In the genomic region with DNA sequence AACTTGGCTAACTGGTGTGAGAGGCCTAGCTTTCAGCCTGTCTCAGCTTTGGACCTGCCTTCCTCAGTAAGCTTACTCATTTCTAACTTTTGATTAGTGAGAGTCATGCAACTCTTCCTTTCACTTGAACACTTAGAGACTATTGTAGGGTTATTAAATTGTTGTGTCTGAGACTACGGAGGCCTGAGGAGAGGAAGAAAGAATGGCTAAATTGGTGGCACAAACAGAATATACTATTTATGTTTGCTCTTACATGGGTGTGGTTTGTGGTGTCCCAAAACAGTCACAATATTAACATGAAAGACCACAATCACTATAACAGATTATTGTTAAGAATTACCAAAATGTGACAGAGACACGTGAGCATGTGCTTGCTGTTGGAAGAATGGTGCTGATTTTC, we compare ENCODE assay signal across 1 cellular context.
A peak's percentile ranks its signal among the peaks of the same experiment; 100 is the strongest.
TF ChIP-seq lines count a peak whose summit lies in the region.

No MANE protein-coding gene starts in this region.

TF ChIP-seq in GM12878, 131 proteins besides CTCF, POLR2A, EP300 and RAD21 (continued from another document and continues in another):
- peak; percentile 77 for TF ChIP-seq CBX5 (IDR thresholded peaks at IDR 0.05; ENCODE audit: low read depth)
- TF ChIP-seq, protein P1, sequence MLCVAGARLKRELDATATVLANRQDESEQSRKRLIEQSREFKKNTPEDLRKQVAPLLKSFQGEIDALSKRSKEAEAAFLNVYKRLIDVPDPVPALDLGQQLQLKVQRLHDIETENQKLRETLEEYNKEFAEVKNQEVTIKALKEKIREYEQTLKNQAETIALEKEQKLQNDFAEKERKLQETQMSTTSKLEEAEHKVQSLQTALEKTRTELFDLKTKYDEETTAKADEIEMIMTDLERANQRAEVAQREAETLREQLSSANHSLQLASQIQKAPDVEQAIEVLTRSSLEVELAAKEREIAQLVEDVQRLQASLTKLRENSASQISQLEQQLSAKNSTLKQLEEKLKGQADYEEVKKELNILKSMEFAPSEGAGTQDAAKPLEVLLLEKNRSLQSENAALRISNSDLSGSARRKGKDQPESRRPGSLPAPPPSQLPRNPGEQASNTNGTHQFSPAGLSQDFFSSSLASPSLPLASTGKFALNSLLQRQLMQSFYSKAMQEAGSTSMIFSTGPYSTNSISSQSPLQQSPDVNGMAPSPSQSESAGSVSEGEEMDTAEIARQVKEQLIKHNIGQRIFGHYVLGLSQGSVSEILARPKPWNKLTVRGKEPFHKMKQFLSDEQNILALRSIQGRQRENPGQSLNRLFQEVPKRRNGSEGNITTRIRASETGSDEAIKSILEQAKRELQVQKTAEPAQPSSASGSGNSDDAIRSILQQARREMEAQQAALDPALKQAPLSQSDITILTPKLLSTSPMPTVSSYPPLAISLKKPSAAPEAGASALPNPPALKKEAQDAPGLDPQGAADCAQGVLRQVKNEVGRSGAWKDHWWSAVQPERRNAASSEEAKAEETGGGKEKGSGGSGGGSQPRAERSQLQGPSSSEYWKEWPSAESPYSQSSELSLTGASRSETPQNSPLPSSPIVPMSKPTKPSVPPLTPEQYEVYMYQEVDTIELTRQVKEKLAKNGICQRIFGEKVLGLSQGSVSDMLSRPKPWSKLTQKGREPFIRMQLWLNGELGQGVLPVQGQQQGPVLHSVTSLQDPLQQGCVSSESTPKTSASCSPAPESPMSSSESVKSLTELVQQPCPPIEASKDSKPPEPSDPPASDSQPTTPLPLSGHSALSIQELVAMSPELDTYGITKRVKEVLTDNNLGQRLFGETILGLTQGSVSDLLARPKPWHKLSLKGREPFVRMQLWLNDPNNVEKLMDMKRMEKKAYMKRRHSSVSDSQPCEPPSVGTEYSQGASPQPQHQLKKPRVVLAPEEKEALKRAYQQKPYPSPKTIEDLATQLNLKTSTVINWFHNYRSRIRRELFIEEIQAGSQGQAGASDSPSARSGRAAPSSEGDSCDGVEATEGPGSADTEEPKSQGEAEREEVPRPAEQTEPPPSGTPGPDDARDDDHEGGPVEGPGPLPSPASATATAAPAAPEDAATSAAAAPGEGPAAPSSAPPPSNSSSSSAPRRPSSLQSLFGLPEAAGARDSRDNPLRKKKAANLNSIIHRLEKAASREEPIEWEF (IDR thresholded peaks at IDR 0.05; ENCODE audit: insufficient replicate concordance, low read depth, low read length): no peak
- no peak for TF ChIP-seq TAF1 (IDR thresholded peaks at IDR 0.05; ENCODE audit: borderline replicate concordance, low read depth, low read length)
- 0 out of 2 replicates have a peak, but pooled peaks have one; percentile 35 for TF ChIP-seq IRF4 (IDR thresholded peaks at IDR 0.05; ENCODE audit: low read depth, low read length)
- TF ChIP-seq GATAD2B (conservative IDR thresholded peaks at IDR 0.05; ENCODE audit: low read depth): no peak
- TF ChIP-seq FOXM1 (IDR thresholded peaks at IDR 0.05; ENCODE audit: low read depth, low read length): peak; percentile 65
- no peak for TF ChIP-seq ZNF274 (IDR thresholded peaks at IDR 0.05; ENCODE audit: insufficient read depth, insufficient read length)
- TF ChIP-seq, protein P2, sequence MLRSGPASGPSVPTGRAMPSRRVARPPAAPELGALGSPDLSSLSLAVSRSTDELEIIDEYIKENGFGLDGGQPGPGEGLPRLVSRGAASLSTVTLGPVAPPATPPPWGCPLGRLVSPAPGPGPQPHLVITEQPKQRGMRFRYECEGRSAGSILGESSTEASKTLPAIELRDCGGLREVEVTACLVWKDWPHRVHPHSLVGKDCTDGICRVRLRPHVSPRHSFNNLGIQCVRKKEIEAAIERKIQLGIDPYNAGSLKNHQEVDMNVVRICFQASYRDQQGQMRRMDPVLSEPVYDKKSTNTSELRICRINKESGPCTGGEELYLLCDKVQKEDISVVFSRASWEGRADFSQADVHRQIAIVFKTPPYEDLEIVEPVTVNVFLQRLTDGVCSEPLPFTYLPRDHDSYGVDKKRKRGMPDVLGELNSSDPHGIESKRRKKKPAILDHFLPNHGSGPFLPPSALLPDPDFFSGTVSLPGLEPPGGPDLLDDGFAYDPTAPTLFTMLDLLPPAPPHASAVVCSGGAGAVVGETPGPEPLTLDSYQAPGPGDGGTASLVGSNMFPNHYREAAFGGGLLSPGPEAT (IDR thresholded peaks at IDR 0.05; ENCODE audit: low read depth): peak; percentile 59; the same call in 1 of the 2 replicates
- no peak for TF ChIP-seq HDAC6 (IDR thresholded peaks at IDR 0.05; ENCODE audit: unreplicated experiment)
- peak; percentile 43; the same call in 1 of the 2 replicates for TF ChIP-seq ZNF217 (IDR thresholded peaks at IDR 0.05)
- peak; percentile 98 for TF ChIP-seq RUNX3 (IDR thresholded peaks at IDR 0.05; ENCODE audit: low read length)
- no peak for TF ChIP-seq YBX1 (IDR thresholded peaks at IDR 0.05)
- peak; percentile 75 for TF ChIP-seq TBL1XR1 (IDR thresholded peaks at IDR 0.05; ENCODE audit: low read depth, low read length)
- no peak for TF ChIP-seq GABPA (IDR thresholded peaks at IDR 0.05; ENCODE audit: low read depth)
- no peak for TF ChIP-seq KDM1A (IDR thresholded peaks at IDR 0.05; ENCODE audit: borderline replicate concordance)
- no peak for TF ChIP-seq CREB1 (IDR thresholded peaks at IDR 0.05; ENCODE audit: low read depth)
- TF ChIP-seq NRF1 (conservative IDR thresholded peaks at IDR 0.05; ENCODE audit: low read depth, low read length): no peak
- peak; percentile 74 for TF ChIP-seq RAD51 (IDR thresholded peaks at IDR 0.05)
- TF ChIP-seq EED (IDR thresholded peaks at IDR 0.05; ENCODE audit: low read depth): 0 out of 2 replicates have a peak, but pooled peaks have one; percentile 32
- TF ChIP-seq MEF2B (IDR thresholded peaks at IDR 0.05; ENCODE audit: partially characterized antibody, poor library complexity, severe bottlenecking): peak; percentile 91
- TF ChIP-seq ATF7 (IDR thresholded peaks at IDR 0.05; ENCODE audit: low read depth): peak; percentile 67; the same call in 1 of the 2 replicates
- TF ChIP-seq, protein P3, sequence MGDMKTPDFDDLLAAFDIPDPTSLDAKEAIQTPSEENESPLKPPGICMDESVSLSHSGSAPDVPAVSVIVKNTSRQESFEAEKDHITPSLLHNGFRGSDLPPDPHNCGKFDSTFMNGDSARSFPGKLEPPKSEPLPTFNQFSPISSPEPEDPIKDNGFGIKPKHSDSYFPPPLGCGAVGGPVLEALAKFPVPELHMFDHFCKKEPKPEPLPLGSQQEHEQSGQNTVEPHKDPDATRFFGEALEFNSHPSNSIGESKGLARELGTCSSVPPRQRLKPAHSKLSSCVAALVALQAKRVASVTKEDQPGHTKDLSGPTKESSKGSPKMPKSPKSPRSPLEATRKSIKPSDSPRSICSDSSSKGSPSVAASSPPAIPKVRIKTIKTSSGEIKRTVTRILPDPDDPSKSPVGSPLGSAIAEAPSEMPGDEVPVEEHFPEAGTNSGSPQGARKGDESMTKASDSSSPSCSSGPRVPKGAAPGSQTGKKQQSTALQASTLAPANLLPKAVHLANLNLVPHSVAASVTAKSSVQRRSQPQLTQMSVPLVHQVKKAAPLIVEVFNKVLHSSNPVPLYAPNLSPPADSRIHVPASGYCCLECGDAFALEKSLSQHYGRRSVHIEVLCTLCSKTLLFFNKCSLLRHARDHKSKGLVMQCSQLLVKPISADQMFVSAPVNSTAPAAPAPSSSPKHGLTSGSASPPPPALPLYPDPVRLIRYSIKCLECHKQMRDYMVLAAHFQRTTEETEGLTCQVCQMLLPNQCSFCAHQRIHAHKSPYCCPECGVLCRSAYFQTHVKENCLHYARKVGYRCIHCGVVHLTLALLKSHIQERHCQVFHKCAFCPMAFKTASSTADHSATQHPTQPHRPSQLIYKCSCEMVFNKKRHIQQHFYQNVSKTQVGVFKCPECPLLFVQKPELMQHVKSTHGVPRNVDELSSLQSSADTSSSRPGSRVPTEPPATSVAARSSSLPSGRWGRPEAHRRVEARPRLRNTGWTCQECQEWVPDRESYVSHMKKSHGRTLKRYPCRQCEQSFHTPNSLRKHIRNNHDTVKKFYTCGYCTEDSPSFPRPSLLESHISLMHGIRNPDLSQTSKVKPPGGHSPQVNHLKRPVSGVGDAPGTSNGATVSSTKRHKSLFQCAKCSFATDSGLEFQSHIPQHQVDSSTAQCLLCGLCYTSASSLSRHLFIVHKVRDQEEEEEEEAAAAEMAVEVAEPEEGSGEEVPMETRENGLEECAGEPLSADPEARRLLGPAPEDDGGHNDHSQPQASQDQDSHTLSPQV (IDR thresholded peaks at IDR 0.05): no peak
- TF ChIP-seq EZH2 (IDR thresholded peaks at IDR 0.05; ENCODE audit: borderline replicate concordance, control insufficient read depth, low read depth, low read length): no peak
- peak; percentile 80 for TF ChIP-seq NFIC (IDR thresholded peaks at IDR 0.05; ENCODE audit: low read depth, low read length)
- 0 out of 2 replicates have a peak, but pooled peaks have one; percentile 49 for TF ChIP-seq JUND (IDR thresholded peaks at IDR 0.05; ENCODE audit: low read depth, low read length)
- TF ChIP-seq, protein P4, sequence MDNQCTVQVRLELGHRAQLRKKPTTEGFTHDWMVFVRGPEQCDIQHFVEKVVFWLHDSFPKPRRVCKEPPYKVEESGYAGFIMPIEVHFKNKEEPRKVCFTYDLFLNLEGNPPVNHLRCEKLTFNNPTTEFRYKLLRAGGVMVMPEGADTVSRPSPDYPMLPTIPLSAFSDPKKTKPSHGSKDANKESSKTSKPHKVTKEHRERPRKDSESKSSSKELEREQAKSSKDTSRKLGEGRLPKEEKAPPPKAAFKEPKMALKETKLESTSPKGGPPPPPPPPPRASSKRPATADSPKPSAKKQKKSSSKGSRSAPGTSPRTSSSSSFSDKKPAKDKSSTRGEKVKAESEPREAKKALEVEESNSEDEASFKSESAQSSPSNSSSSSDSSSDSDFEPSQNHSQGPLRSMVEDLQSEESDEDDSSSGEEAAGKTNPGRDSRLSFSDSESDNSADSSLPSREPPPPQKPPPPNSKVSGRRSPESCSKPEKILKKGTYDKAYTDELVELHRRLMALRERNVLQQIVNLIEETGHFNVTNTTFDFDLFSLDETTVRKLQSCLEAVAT (IDR thresholded peaks at IDR 0.05): peak; percentile 80
- TF ChIP-seq, protein P5, sequence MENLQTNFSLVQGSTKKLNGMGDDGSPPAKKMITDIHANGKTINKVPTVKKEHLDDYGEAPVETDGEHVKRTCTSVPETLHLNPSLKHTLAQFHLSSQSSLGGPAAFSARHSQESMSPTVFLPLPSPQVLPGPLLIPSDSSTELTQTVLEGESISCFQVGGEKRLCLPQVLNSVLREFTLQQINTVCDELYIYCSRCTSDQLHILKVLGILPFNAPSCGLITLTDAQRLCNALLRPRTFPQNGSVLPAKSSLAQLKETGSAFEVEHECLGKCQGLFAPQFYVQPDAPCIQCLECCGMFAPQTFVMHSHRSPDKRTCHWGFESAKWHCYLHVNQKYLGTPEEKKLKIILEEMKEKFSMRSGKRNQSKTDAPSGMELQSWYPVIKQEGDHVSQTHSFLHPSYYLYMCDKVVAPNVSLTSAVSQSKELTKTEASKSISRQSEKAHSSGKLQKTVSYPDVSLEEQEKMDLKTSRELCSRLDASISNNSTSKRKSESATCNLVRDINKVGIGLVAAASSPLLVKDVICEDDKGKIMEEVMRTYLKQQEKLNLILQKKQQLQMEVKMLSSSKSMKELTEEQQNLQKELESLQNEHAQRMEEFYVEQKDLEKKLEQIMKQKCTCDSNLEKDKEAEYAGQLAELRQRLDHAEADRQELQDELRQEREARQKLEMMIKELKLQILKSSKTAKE (IDR thresholded peaks at IDR 0.05; ENCODE audit: low read depth, poor library complexity, severe bottlenecking): peak; percentile 96
- TF ChIP-seq MTA3 (IDR thresholded peaks at IDR 0.05; ENCODE audit: borderline replicate concordance, low read length): peak; percentile 34; the same call in 1 of the 2 replicates
- TF ChIP-seq IKZF2 (IDR thresholded peaks at IDR 0.05): peak; percentile 46 to 72
- peak; percentile 97 for TF ChIP-seq BHLHE40 (IDR thresholded peaks at IDR 0.05; ENCODE audit: borderline replicate concordance in 1 of 2, low read depth in 2 of 2, low read length in 1 of 2)
- peak in 1 of 2 experiments; percentile 76; a peak in 1 of 4 replicates for TF ChIP-seq CEBPB (IDR thresholded peaks at IDR 0.05; ENCODE audit: borderline replicate concordance in 1 of 2, low read depth in 2 of 2, low read length in 2 of 2)
- no peak for TF ChIP-seq BMI1 (IDR thresholded peaks at IDR 0.05; ENCODE audit: borderline replicate concordance)
- TF ChIP-seq SMC3 (IDR thresholded peaks at IDR 0.05; ENCODE audit: borderline replicate concordance, low read length): no peak
- TF ChIP-seq PAX8 (IDR thresholded peaks at IDR 0.05): no peak
- no peak for TF ChIP-seq HDAC2 (IDR thresholded peaks at IDR 0.05)
- peak; percentile 89 for TF ChIP-seq MEF2A (IDR thresholded peaks at IDR 0.05; ENCODE audit: insufficient read depth, low read depth, low read length)
- peak; percentile 92 for TF ChIP-seq MTA2 (IDR thresholded peaks at IDR 0.05; ENCODE audit: low read depth)
- peak; percentile 77 for TF ChIP-seq JUNB (IDR thresholded peaks at IDR 0.05)
- TF ChIP-seq CBFB (IDR thresholded peaks at IDR 0.05; ENCODE audit: low read depth): peak; percentile 60; the same call in 1 of the 2 replicates
- no peak for TF ChIP-seq SIN3A (IDR thresholded peaks at IDR 0.05; ENCODE audit: low read depth, low read length)
- 0 out of 2 replicates have a peak, but pooled peaks have one; percentile 20 for TF ChIP-seq NR2F1 (conservative IDR thresholded peaks at IDR 0.05)
- TF ChIP-seq, protein P6, sequence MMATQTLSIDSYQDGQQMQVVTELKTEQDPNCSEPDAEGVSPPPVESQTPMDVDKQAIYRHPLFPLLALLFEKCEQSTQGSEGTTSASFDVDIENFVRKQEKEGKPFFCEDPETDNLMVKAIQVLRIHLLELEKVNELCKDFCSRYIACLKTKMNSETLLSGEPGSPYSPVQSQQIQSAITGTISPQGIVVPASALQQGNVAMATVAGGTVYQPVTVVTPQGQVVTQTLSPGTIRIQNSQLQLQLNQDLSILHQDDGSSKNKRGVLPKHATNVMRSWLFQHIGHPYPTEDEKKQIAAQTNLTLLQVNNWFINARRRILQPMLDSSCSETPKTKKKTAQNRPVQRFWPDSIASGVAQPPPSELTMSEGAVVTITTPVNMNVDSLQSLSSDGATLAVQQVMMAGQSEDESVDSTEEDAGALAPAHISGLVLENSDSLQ (IDR thresholded peaks at IDR 0.05): peak; percentile 48; the same call in 1 of the 2 replicates
- no peak for TF ChIP-seq SREBF2 (IDR thresholded peaks at IDR 0.05; ENCODE audit: low read length)
- TF ChIP-seq BCL11A (IDR thresholded peaks at IDR 0.05; ENCODE audit: low read depth, low read length): peak; percentile 39; the same call in 1 of the 2 replicates
- TF ChIP-seq ZBED1 (IDR thresholded peaks at IDR 0.05; ENCODE audit: borderline replicate concordance): no peak
- TF ChIP-seq, protein P7, sequence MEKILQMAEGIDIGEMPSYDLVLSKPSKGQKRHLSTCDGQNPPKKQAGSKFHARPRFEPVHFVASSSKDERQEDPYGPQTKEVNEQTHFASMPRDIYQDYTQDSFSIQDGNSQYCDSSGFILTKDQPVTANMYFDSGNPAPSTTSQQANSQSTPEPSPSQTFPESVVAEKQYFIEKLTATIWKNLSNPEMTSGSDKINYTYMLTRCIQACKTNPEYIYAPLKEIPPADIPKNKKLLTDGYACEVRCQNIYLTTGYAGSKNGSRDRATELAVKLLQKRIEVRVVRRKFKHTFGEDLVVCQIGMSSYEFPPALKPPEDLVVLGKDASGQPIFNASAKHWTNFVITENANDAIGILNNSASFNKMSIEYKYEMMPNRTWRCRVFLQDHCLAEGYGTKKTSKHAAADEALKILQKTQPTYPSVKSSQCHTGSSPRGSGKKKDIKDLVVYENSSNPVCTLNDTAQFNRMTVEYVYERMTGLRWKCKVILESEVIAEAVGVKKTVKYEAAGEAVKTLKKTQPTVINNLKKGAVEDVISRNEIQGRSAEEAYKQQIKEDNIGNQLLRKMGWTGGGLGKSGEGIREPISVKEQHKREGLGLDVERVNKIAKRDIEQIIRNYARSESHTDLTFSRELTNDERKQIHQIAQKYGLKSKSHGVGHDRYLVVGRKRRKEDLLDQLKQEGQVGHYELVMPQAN (conservative IDR thresholded peaks at IDR 0.05): no peak
- TF ChIP-seq TCF12 (IDR thresholded peaks at IDR 0.05; ENCODE audit: low read depth, low read length): no peak
